In genomic region chr11:1262172-1263006, GRCh38 we compare ENCODE assay signal across 1 cellular context.
TF ChIP-seq lines count a peak whose summit lies in the region.

No MANE protein-coding gene starts in this region.

TF ChIP-seq in IMR-90, 13 proteins besides CTCF, POLR2A, EP300 and RAD21 (continued from another document):
- peak; percentile 70; the same call in 1 of the 2 replicates for TF ChIP-seq MXI1 (IDR thresholded peaks at IDR 0.05; ENCODE audit: borderline replicate concordance, low read depth, low read length)
- TF ChIP-seq MAZ (IDR thresholded peaks at IDR 0.05; ENCODE audit: borderline replicate concordance, low read depth, low read length), result peak; percentile 49; the same call in 1 of the 2 replicates
